Comparison of ENCODE assay signal across 8 cellular contexts in the genomic region with DNA sequence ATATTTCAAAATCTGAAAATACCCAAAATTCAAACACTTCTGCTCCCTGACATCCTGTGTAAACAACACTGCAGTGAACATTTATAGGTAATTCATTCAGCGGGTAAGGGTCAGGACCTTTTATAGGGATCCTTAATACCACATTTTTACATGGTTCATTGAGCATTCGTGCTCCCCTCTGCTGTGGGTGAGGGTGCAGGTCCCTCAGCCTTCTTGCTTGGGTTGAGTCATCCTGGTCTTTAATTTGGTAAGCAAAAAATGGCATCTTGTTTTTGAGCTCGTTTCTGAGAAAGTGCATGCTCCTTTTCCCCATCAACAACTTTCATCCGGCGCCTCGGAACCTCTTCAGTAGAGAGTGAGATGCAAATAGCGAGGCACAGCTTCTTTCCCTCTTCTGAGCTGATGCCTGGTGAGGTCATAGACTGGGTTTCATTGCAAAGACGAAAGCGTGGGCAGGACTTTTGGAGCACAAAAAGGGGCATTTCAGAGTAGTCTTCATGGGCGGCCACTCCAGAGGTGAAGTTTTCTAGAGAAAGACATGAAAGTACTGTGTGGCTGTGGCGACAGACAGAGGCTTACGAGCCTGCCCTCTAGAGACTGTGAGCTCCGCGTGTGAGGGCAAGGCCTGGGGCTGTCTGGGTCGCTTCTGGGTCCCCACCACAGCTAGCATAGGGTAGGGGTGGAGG.
A peak's percentile ranks its signal among the peaks of the same experiment; 100 is the strongest.
DNase-seq lines count a peak whose midpoint lies in the region; ATAC-seq and TF ChIP-seq lines count a peak whose summit lies in the region.

No MANE protein-coding gene starts in this region.

- H3K9me3 ChIP-seq in effector memory CD4-positive, alpha-beta T cell (ENCODE audit: control insufficient read depth, low read length) = no peaks in the 10 kb centered on the region

- no peak overlapping the region for H3K4me3 ChIP-seq in GM12875 (ENCODE audit: low read depth, low read length)
- peak overlapping the region; percentile 3 for H3K4me3 ChIP-seq in effector memory CD4-positive, alpha-beta T cell (ENCODE audit: insufficient read depth, low read depth, low read length, poor library complexity, severe bottlenecking)

- H3K4me1 ChIP-seq in effector memory CD4-positive, alpha-beta T cell (ENCODE audit: control insufficient read depth, insufficient read depth, low read length, poor library complexity, severe bottlenecking) = peaks cover 70% of the 10 kb centered on the region

- peak overlapping the region; percentile 69 for H3K27ac ChIP-seq in effector memory CD4-positive, alpha-beta T cell (ENCODE audit: insufficient read depth, low read length, poor library complexity, severe bottlenecking)

- no peaks in the 10 kb centered on the region for H3K36me3 ChIP-seq in effector memory CD4-positive, alpha-beta T cell (ENCODE audit: control insufficient read depth, insufficient read depth, low read length)

- 0 out of 2 replicates have a peak, but pooled peaks have one; percentile 3 for TF ChIP-seq CTCF in GM12875 (IDR thresholded peaks at IDR 0.05; ENCODE audit: borderline replicate concordance, insufficient read depth, low read depth, low read length)

- no peaks in the 10 kb centered on the region for H3K27me3 ChIP-seq in effector memory CD4-positive, alpha-beta T cell (replicated peaks; ENCODE audit: control insufficient read depth, insufficient read depth, low read length, poor library complexity, severe bottlenecking)

- TF ChIP-seq POLR2A in erythroblast (IDR thresholded peaks at IDR 0.05; ENCODE audit: low read length) = no peak

- peak; percentile 62 for DNase-seq in activated CD4-positive, CD25-positive, alpha-beta regulatory T cell treated with anti-CD3 and anti-CD28 coated beads, Interleukin-2, amount 50 U/mL, for 16 hours (ENCODE audit: low read depth, low spot score)
- peak; percentile 43 to 70 (median 64) for DNase-seq in effector memory CD4-positive, alpha-beta T cell
- DNase-seq in stimulated activated CD8-positive, alpha-beta memory T cell treated with anti-CD3 and anti-CD28 coated beads, Interleukin-7, amount 100 ng/mL, for 24 hours (ENCODE audit: low read depth) = peak; percentile 52
- DNase-seq in NOMO-1 (lab: John Stamatoyannopoulos, UW; ENCODE audit: unreplicated experiment in 2 of 2) = no peak
- no peak for DNase-seq in erythroblast (lab: John Stamatoyannopoulos, UW)
- no peak for DNase-seq in HPDE6-E6E7 (ENCODE audit: extremely low spot score)

- peak; percentile 87 for ATAC-seq in HG02571 (IDR thresholded peaks at IDR 0.05; ENCODE audit: unreplicated experiment)

Comparison
In these comparisons a context has a peak if more than half of its experiments do, and no peak if none do; other contexts are left out.
1. DNase-seq: peak in activated CD4-positive, CD25-positive, alpha-beta regulatory T cell treated with anti-CD3 and anti-CD28 coated beads, Interleukin-2, amount 50 U/mL, for 16 hours (single experiment), effector memory CD4-positive, alpha-beta T cell (3 of 3) and stimulated activated CD8-positive, alpha-beta memory T cell treated with anti-CD3 and anti-CD28 coated beads, Interleukin-7, amount 100 ng/mL, for 24 hours (single experiment); none in NOMO-1 (0 of 2), erythroblast (0 of 2) and HPDE6-E6E7 (single experiment).